In genomic region chr12:112004041-112004440, GRCh38 we compare ENCODE assay signal across 33 cellular contexts.
"Had no signal": no experiment of that assay in that cellular context is flagged by ENCODE, and none has a peak within 500 bp of the region (broad histone marks: within the 10 kb centered on the region; RNA-seq: fewer than 3 reads in every experiment).

No MANE protein-coding gene starts in this region.

- H3K9me3 ChIP-seq: ascending aorta, breast epithelium, colonic mucosa, esophagus squamous epithelium, gastroesophageal sphincter, heart right ventricle had no signal

- H3K27me3 ChIP-seq: ascending aorta, breast epithelium, cardiac muscle cell, colonic mucosa, esophagus squamous epithelium, gastroesophageal sphincter had no signal

- H3K27me3 Mint-ChIP-seq: activated CD4-positive, alpha-beta memory T cell treated with anti-CD3 and anti-CD28 coated beads, Interleukin-2, amount 10 ng/mL, durations not matched to agents 7 days and 5 days; activated CD4-positive, alpha-beta T cell treated with anti-CD3 and anti-CD28 coated beads, Interleukin-2, amount 10 ng/mL, durations not matched to agents 7 days and 5 days; activated naive CD8-positive, alpha-beta T cell treated with anti-CD3 and anti-CD28 coated beads, Interleukin-2, amount 10 ng/mL, durations not matched to agents 7 days and 5 days; activated T-cell treated with anti-CD3 and anti-CD28 coated beads, Interleukin-2, amount 50 U/mL, for 24 hours; brain had no signal

- H3K9me3 Mint-ChIP-seq: activated CD4-positive, alpha-beta memory T cell treated with anti-CD3 and anti-CD28 coated beads, Interleukin-2, amount 10 ng/mL, durations not matched to agents 7 days and 5 days; activated CD4-positive, alpha-beta T cell treated with anti-CD3 and anti-CD28 coated beads, Interleukin-2, amount 10 ng/mL, durations not matched to agents 7 days and 5 days; activated naive CD8-positive, alpha-beta T cell treated with anti-CD3 and anti-CD28 coated beads, Interleukin-2, amount 10 ng/mL, durations not matched to agents 7 days and 5 days; activated T-cell treated with anti-CD3 and anti-CD28 coated beads, Interleukin-2, amount 50 U/mL, for 24 hours; activated T-cell treated with anti-CD3 and anti-CD28 coated beads, Interleukin-2, amount 50 U/mL, for 72 hours; brain; WTC11 had no signal

- H3K27ac ChIP-seq: ascending aorta, breast epithelium, cardiac muscle cell, colonic mucosa, epithelial cell of prostate, esophagus squamous epithelium, gastroesophageal sphincter, VCaP had no signal

- DNase-seq: activated CD4-positive, alpha-beta memory T cell treated with anti-CD3 and anti-CD28 coated beads, Interleukin-2, amount 10 ng/mL, durations not matched to agents 7 days and 5 days; activated CD4-positive, alpha-beta T cell treated with anti-CD3 and anti-CD28 coated beads for 1 hour; activated CD4-positive, alpha-beta T cell treated with anti-CD3 and anti-CD28 coated beads for 4 hours; activated CD4-positive, alpha-beta T cell treated with anti-CD3 and anti-CD28 coated beads, Interleukin-2, amount 10 ng/mL, durations not matched to agents 7 days and 5 days; activated CD4-positive, alpha-beta T cell treated with anti-CD3 and anti-CD28 coated beads, Interleukin-2, amount 50 U/mL, for 4 hours; activated CD8-positive, alpha-beta memory T cell treated with anti-CD3 and anti-CD28 coated beads, Interleukin-2, amount 50 U/mL, for 48 hours; activated effector memory CD4-positive, alpha-beta T cell treated with Interleukin-2 at 50 U/mL for 16 hours; activated gamma-delta T cell treated with Interleukin-2 at 50 U/mL for 16 hours; activated naive CD4-positive, alpha-beta T cell treated with anti-CD3 and anti-CD28 coated beads, Interleukin-2, amount 50 U/mL, for 16 hours; activated naive CD4-positive, alpha-beta T cell treated with Interleukin-2 at 50 U/mL for 16 hours; activated naive CD8-positive, alpha-beta T cell treated with anti-CD3 and anti-CD28 coated beads, Interleukin-2, amount 10 ng/mL, durations not matched to agents 7 days and 5 days; activated T-cell treated with anti-CD3 and anti-CD28 coated beads for 4 hours; activated T-cell treated with anti-CD3 and anti-CD28 coated beads, Interleukin-2, amount 50 U/mL, for 24 hours; activated T-cell treated with anti-CD3 and anti-CD28 coated beads, Interleukin-2, amount 50 U/mL, for 72 hours; central memory CD4-positive, alpha-beta T cell; cerebellar nuclear complex; colonic mucosa; effector CD8-positive, alpha-beta T cell; esophagus squamous epithelium; foreskin melanocyte; heart right ventricle; T-helper 1 cell; T-helper 2 cell had no signal

- ATAC-seq: activated T-cell treated with anti-CD3 and anti-CD28 coated beads, Interleukin-2, amount 50 U/mL, for 72 hours; gastroesophageal sphincter; WTC11 had no signal

- FAIRE-seq: endometrium, endothelial cell of umbilical vein had no signal

- H3K27ac Mint-ChIP-seq: activated CD4-positive, alpha-beta memory T cell treated with anti-CD3 and anti-CD28 coated beads, Interleukin-2, amount 10 ng/mL, durations not matched to agents 7 days and 5 days; activated CD4-positive, alpha-beta T cell treated with anti-CD3 and anti-CD28 coated beads, Interleukin-2, amount 10 ng/mL, durations not matched to agents 7 days and 5 days; activated T-cell treated with anti-CD3 and anti-CD28 coated beads, Interleukin-2, amount 50 U/mL, for 72 hours; brain; WTC11 had no signal

- H3K4me1 ChIP-seq: colonic mucosa had no signal

- H3K4me3 ChIP-seq: ascending aorta, breast epithelium, cardiac muscle cell, colonic mucosa, esophagus squamous epithelium, gastroesophageal sphincter had no signal

- H3K36me3 ChIP-seq: breast epithelium, cardiac muscle cell, colonic mucosa had no signal

- H3K4me3 Mint-ChIP-seq: activated CD4-positive, alpha-beta memory T cell treated with anti-CD3 and anti-CD28 coated beads, Interleukin-2, amount 10 ng/mL, durations not matched to agents 7 days and 5 days; activated CD4-positive, alpha-beta T cell treated with anti-CD3 and anti-CD28 coated beads, Interleukin-2, amount 10 ng/mL, durations not matched to agents 7 days and 5 days; activated naive CD8-positive, alpha-beta T cell treated with anti-CD3 and anti-CD28 coated beads, Interleukin-2, amount 10 ng/mL, durations not matched to agents 7 days and 5 days; activated T-cell treated with anti-CD3 and anti-CD28 coated beads, Interleukin-2, amount 50 U/mL, for 24 hours; activated T-cell treated with anti-CD3 and anti-CD28 coated beads, Interleukin-2, amount 50 U/mL, for 72 hours; WTC11 had no signal
